In genomic region chr19:4473011-4473410, GRCh38 we compare ENCODE assay signal across 9 cellular contexts. TPM values are rescaled to one million over a fixed set of nuclear protein-coding genes. Genes with fewer than 3 reads are reported as not detected.
DNase-seq lines count a peak whose midpoint lies in the region; ATAC-seq and TF ChIP-seq lines count a peak whose summit lies in the region.
"Had no signal": no experiment of that assay in that cellular context is flagged by ENCODE, and none has a peak within 500 bp of the region (broad histone marks: within the 10 kb centered on the region; RNA-seq: fewer than 3 reads in every experiment).

No MANE protein-coding gene starts in this region.

- H3K27ac Mint-ChIP-seq in CD14-positive monocyte (peak overlapping the region in 2 of 7 donors; percentile 8 to 68), endodermal cell (peak overlapping the region; percentile 72)

- H3K4ac ChIP-seq in neuronal stem cell (ENCODE audit: low read length): peak overlapping the region; percentile 67

- H2BK5ac ChIP-seq in neuronal stem cell (ENCODE audit: low read length): no peak overlapping the region

- H3K4me1 ChIP-seq in OCI-LY1 (ENCODE audit: insufficient read depth, low read length, severe bottlenecking): peaks cover 35% of the 10 kb centered on the region
- no peaks in the 10 kb centered on the region for H3K4me1 ChIP-seq in endodermal cell (ENCODE audit: control insufficient read depth, insufficient read depth, low read length)
- peaks cover 8 to 10% of the 10 kb centered on the region in 2 donors for H3K4me1 ChIP-seq in neuronal stem cell (ENCODE audit: control insufficient read depth in 2 of 2, insufficient read depth in 1 of 2, low read depth in 1 of 2, low read length in 2 of 2)

- H3K18ac ChIP-seq in neuronal stem cell (ENCODE audit: low read length): peak overlapping the region; percentile 91

- no peaks in the 10 kb centered on the region for H3K9me3 Mint-ChIP-seq in CD14-positive monocyte
- H3K9me3 Mint-ChIP-seq in endodermal cell: no peaks in the 10 kb centered on the region

- no peaks in the 10 kb centered on the region for H3K9me2 ChIP-seq in OCI-LY1 (ENCODE audit: low read depth, low read length)

- H3K36me3 ChIP-seq in OCI-LY1 (ENCODE audit: insufficient read depth, low read length) (peaks cover 21% of the 10 kb centered on the region), endodermal cell (ENCODE audit: control insufficient read depth, insufficient read depth, low read length) (peaks cover 23% of the 10 kb centered on the region), neuronal stem cell (replicated peaks in 1 of 2; ENCODE audit: control insufficient read depth in 2 of 2, insufficient read depth in 2 of 2, low read length in 2 of 2) (peaks cover 19 to 25% of the 10 kb centered on the region in 2 donors)

- H3K27me3 Mint-ChIP-seq in CD14-positive monocyte (ENCODE audit: low read depth in 3 of 3) (peaks cover 0 to 1% (median 0%) of the 10 kb centered on the region in 3 donors), endodermal cell (ENCODE audit: insufficient read depth) (no peaks in the 10 kb centered on the region)

- H3K4me3 ChIP-seq in OCI-LY1 (ENCODE audit: low read depth, low read length, poor library complexity, severe bottlenecking) (peak overlapping the region; percentile 99), endodermal cell (ENCODE audit: low read length) (peak overlapping the region; percentile 90), neuronal stem cell (ENCODE audit: low read length in 2 of 2) (peak overlapping the region; percentile 84 to 91)

- peak overlapping the region; percentile 73 for H3K4me2 ChIP-seq in OCI-LY1 (ENCODE audit: low read length)
- peak overlapping the region; percentile 88 for H3K4me2 ChIP-seq in neuronal stem cell (ENCODE audit: insufficient read depth, low read length, poor library complexity, severe bottlenecking)

- H3K36me3 Mint-ChIP-seq in CD14-positive monocyte (peaks cover 18 to 29% of the 10 kb centered on the region in 2 donors), endodermal cell (ENCODE audit: low read depth) (peaks cover 17% of the 10 kb centered on the region)

- H3K9me3 ChIP-seq in OCI-LY1 (ENCODE audit: low read length) (no peaks in the 10 kb centered on the region), endodermal cell (ENCODE audit: control insufficient read depth, low read length) (no peaks in the 10 kb centered on the region), neuronal stem cell (replicated peaks in 1 of 2; ENCODE audit: control insufficient read depth in 2 of 2, insufficient read depth in 1 of 2, low read depth in 1 of 2, low read length in 2 of 2) (peaks cover 0 to 2% of the 10 kb centered on the region in 2 donors)

- DNase-seq in CD14-positive monocyte (ENCODE audit: low spot score) (no peak), endodermal cell (no peak), neuronal stem cell (ENCODE audit: low spot score) (no peak), kidney tubule cell (ENCODE audit: low spot score) (no peak), HUDEP-2 (lab: John Stamatoyannopoulos, UW; ENCODE audit: unreplicated experiment in 76 of 76) (no peak)
- DNase-seq: NCI-H526 had no signal

- ATAC-seq in GM21737 (IDR thresholded peaks at IDR 0.05; ENCODE audit: unreplicated experiment): no peak
- ATAC-seq in HG03342 (IDR thresholded peaks at IDR 0.05; ENCODE audit: unreplicated experiment): no peak

- H3K9ac ChIP-seq in OCI-LY1 (ENCODE audit: low read length): peak overlapping the region; percentile 90
- H3K9ac ChIP-seq in endodermal cell (ENCODE audit: extremely low read depth, low read length, poor library complexity, severe bottlenecking): peak overlapping the region; percentile 77
- H3K9ac ChIP-seq in neuronal stem cell (ENCODE audit: low read depth, low read length, poor library complexity): peak overlapping the region; percentile 89

- no peaks in the 10 kb centered on the region for H4K20me1 ChIP-seq in OCI-LY1 (ENCODE audit: insufficient read depth, low read length)

- H4K8ac ChIP-seq in neuronal stem cell (ENCODE audit: low read depth, low read length): no peak overlapping the region

- H3F3A ChIP-seq in OCI-LY1 (ENCODE audit: insufficient read depth, low read length): no peaks in the 10 kb centered on the region

- H3K79me1 ChIP-seq in neuronal stem cell (ENCODE audit: low read depth, low read length): peaks cover 16% of the 10 kb centered on the region

- peak overlapping the region; percentile 44 for H3K23ac ChIP-seq in neuronal stem cell (ENCODE audit: low read depth, low read length, poor library complexity)

- peaks cover 11% of the 10 kb centered on the region for H3K79me2 ChIP-seq in OCI-LY1 (ENCODE audit: insufficient read depth, low read length)

- 22 to 56% methylated on average over 4 to 20 of the region's 20 CpGs for WGBS in endodermal cell (ENCODE audit: insufficient coverage in 1 of 2, insufficient read length in 1 of 2), 2 experiments
- WGBS in neuronal stem cell (ENCODE audit: extremely low coverage in 2 of 2, insufficient read length in 2 of 2, insufficient replicate concordance in 1 of 2), 2 donors: no CpG with 5 or more reads among the region's 20 CpGs

- H3K4me3 Mint-ChIP-seq in CD14-positive monocyte (peak overlapping the region; percentile 68), endodermal cell (no peak overlapping the region)

- H3K27ac ChIP-seq in OCI-LY1 (ENCODE audit: low read depth, low read length, poor library complexity, severe bottlenecking): no peak overlapping the region
- no peak overlapping the region for H3K27ac ChIP-seq in endodermal cell (ENCODE audit: low read depth, low read length)
- H3K27ac ChIP-seq in neuronal stem cell (replicated peaks; ENCODE audit: low read length): no peak overlapping the region

- H3K27me3 ChIP-seq in OCI-LY1 (ENCODE audit: insufficient read depth, low read length): no peaks in the 10 kb centered on the region
- no peaks in the 10 kb centered on the region for H3K27me3 ChIP-seq in endodermal cell (ENCODE audit: control insufficient read depth, insufficient read depth, low read length, poor library complexity, severe bottlenecking)
- no peaks in the 10 kb centered on the region for H3K27me3 ChIP-seq in neuronal stem cell (ENCODE audit: control insufficient read depth in 3 of 3, insufficient read depth in 3 of 3, low read depth in 1 of 3, low read length in 3 of 3)

- TF ChIP-seq CTCF in CD14-positive monocyte (IDR thresholded peaks at IDR 0.05): no peak
- no peak for TF ChIP-seq CTCF in OCI-LY1 (IDR thresholded peaks at IDR 0.05; ENCODE audit: low read length)
- TF ChIP-seq CTCF in endodermal cell (conservative IDR thresholded peaks at IDR 0.05): no peak

- H2BK12ac ChIP-seq in neuronal stem cell (ENCODE audit: low read length): no peak overlapping the region

- intact Hi-C loops in CD14-positive monocyte (cut with micrococcal nuclease): loop anchor here in 1 of 2 donors (2.0 to 5.0 kb wide), 2 partner anchors 130 to 226 kb away; partner anchors contain the start of genes MPND and YJU2

- no peak overlapping the region for H4K91ac ChIP-seq in neuronal stem cell (ENCODE audit: low read depth, low read length, poor library complexity)

- no peak overlapping the region for H2AFZ ChIP-seq in OCI-LY1 (ENCODE audit: low read length)
- H2AFZ ChIP-seq in neuronal stem cell (ENCODE audit: low read length): no peak overlapping the region

- peak overlapping the region; percentile 9 for H2BK120ac ChIP-seq in neuronal stem cell (ENCODE audit: low read depth, low read length)

- H3K4me1 Mint-ChIP-seq in CD14-positive monocyte (peaks cover 24% of the 10 kb centered on the region), endodermal cell (peaks cover 10% of the 10 kb centered on the region)

- H2AK5ac ChIP-seq in neuronal stem cell (ENCODE audit: low read depth, low read length): peak overlapping the region; percentile 96

- H3K14ac ChIP-seq in neuronal stem cell (ENCODE audit: low read length): peak overlapping the region; percentile 91

- H2BK15ac ChIP-seq in neuronal stem cell (ENCODE audit: low read length): no peak overlapping the region

RNA-seq across cellular contexts. Expression of gene HDGFL2, which starts 0.9 kb away (rescaled TPM):
- polyA plus RNA-seq in CD14-positive monocyte: 10 to 100 TPM in 1 of 2 donors, 1 to 10 TPM in 1; 7.0 to 10.5 TPM
- total RNA-seq in endodermal cell: 100 to 1,000 TPM; 117 TPM
- polyA plus RNA-seq in endodermal cell (2013, experiment 1 of 2): 91.6 TPM
- polyA plus RNA-seq in endodermal cell (2013, experiment 2 of 2): 89.8 TPM
- polyA plus RNA-seq in neuronal stem cell (2013, experiment 1 of 2): 73.8 TPM
- 75.2 TPM for polyA plus RNA-seq in neuronal stem cell (2013, experiment 2 of 2)

RNA-seq across cellular contexts. Expression of gene UBXN6, which starts 15.4 kb away (rescaled TPM):
- 1 to 10 TPM; 3.8 to 5.4 TPM for polyA plus RNA-seq in CD14-positive monocyte
- total RNA-seq in endodermal cell: 10 to 100 TPM; 31.2 to 36.9 TPM
- 37.4 TPM for polyA plus RNA-seq in endodermal cell (2013, experiment 1 of 2)
- polyA plus RNA-seq in endodermal cell (2013, experiment 2 of 2): 37.1 TPM
- polyA plus RNA-seq in neuronal stem cell (2013, experiment 1 of 2): 28.2 TPM
- polyA plus RNA-seq in neuronal stem cell (2013, experiment 2 of 2): 29.6 TPM

RNA-seq across cellular contexts. Expression of gene PLIN4, which starts 45.3 kb away (rescaled TPM):
- polyA plus RNA-seq in CD14-positive monocyte: under 1 TPM in 1 of 2 donors, not detected in 1; 0.05 TPM
- total RNA-seq in endodermal cell: under 1 TPM; 0.33 to 0.66 TPM
- polyA plus RNA-seq in endodermal cell (2013, experiment 1 of 2): 0.18 TPM
- polyA plus RNA-seq in endodermal cell (2013, experiment 2 of 2): 0.12 TPM
- polyA plus RNA-seq in neuronal stem cell (2013, experiment 1 of 2): 0.13 TPM
- polyA plus RNA-seq in neuronal stem cell (2013, experiment 2 of 2): 0.18 TPM
